Comparison of ENCODE assay signal across 8 cellular contexts in the genomic region with DNA sequence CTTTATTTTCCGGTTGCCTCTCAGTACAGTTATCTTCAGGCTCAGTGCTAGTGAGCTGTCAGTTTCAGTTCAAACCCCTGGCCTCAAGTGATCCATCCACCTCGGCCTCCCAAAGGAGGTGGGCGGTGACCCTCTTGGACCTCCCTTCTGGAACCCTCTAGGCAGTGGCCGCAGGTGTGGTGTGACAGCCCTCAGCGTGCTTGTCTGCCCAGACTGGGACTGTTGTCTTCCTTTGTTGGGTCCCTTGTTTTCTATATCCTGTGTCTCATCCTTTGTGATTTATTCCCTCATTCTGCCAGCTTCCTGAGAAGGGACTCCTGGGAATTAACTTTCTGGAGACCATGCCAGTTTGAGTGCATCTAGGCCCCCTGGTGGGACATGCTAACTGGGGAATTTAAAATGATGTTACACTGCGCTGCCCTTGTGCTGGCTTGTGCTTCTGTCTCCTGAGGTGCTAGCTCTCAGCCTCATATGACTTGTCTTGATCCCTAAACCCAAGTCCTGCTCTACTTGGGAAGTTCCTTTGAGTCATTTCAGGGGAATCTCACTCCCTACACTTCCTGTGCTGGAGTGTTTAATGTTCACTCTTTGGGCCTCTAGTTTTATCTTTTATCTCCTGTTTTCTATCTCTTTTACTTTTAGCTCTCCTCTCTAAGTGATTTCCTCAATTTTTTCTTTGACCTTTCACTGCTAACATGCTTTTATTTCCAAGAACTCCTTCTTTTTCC. TPM values are rescaled to one million over a fixed set of nuclear protein-coding genes. Genes with fewer than 3 reads are reported as not detected.
DNase-seq lines count a peak whose midpoint lies in the region; ATAC-seq and TF ChIP-seq lines count a peak whose summit lies in the region.

No MANE protein-coding gene starts in this region.

- no peak for ATAC-seq in GM21619 (IDR thresholded peaks at IDR 0.05; ENCODE audit: unreplicated experiment)

- H3K4me1 ChIP-seq in mesodermal cell (ENCODE audit: control insufficient read depth, insufficient read depth, low read length, poor library complexity, severe bottlenecking) (peaks cover 71% of the 10 kb centered on the region), sigmoid colon (peaks cover under 1 to 71% (median 54%) of the 10 kb centered on the region in 4 donors)

- H3K36me3 ChIP-seq in mesodermal cell (ENCODE audit: control insufficient read depth, insufficient read depth, low read length) (peaks cover 62% of the 10 kb centered on the region), sigmoid colon (peaks cover 0 to 24% (median 8%) of the 10 kb centered on the region in 4 donors)

- in situ Hi-C loops in astrocyte of the spinal cord (cut with HindIII; ENCODE audit: low sequenced_read_pairs), result no loop called here

- H3K9me3 ChIP-seq in mesodermal cell (ENCODE audit: control insufficient read depth, low read length) (peaks cover 3% of the 10 kb centered on the region), sigmoid colon (no peaks in the 10 kb centered on the region)

- TF ChIP-seq POLR2A in sigmoid colon (IDR thresholded peaks at IDR 0.05), result no peak

- 86% methylated on average over 6 of the region's 6 CpGs for WGBS in mesodermal cell (ENCODE audit: insufficient coverage in 2 of 2), 2 experiments
- 89 to 93% methylated on average over 6 of the region's 6 CpGs for WGBS in sigmoid colon, 2 donors

- TF ChIP-seq CTCF in astrocyte of the spinal cord (IDR thresholded peaks at IDR 0.05; ENCODE audit: low read depth, low read length), result peak; percentile 7
- no peak for TF ChIP-seq CTCF in sigmoid colon (IDR thresholded peaks at IDR 0.05)

- H3K27me3 ChIP-seq in sigmoid colon, result no peaks in the 10 kb centered on the region

- peak; percentile 52 for DNase-seq in AG20443 (ENCODE audit: low spot score)
- DNase-seq in HK-2 (ENCODE audit: unreplicated experiment), result peak; percentile 58
- peak; percentile 70 for DNase-seq in astrocyte of the spinal cord (ENCODE audit: low read depth, low spot score)
- no peak for DNase-seq in pons (ENCODE audit: low spot score)
- no peak for DNase-seq in sigmoid colon
- DNase-seq in NCI-H2171 (lab: John Stamatoyannopoulos, UW), result no peak

- no peak overlapping the region for H3K4me3 ChIP-seq in astrocyte of the spinal cord (ENCODE audit: low read depth, low read length)
- H3K4me3 ChIP-seq in mesodermal cell (ENCODE audit: extremely low read depth, insufficient read depth, low read length, poor library complexity, severe bottlenecking), result no peak overlapping the region
- H3K4me3 ChIP-seq in sigmoid colon, result no peak overlapping the region

- H3K27ac ChIP-seq in mesodermal cell (ENCODE audit: low read depth, low read length, severe bottlenecking) (peak overlapping the region; percentile 60), sigmoid colon (peak overlapping the region in 1 of 4 donors; percentile 41)

- TF ChIP-seq EP300 in sigmoid colon (IDR thresholded peaks at IDR 0.05), result no peak

- intact Hi-C loops in sigmoid colon (cut with DNase I), result no loop called here

RNA-seq across cellular contexts. Expression of a gene that starts 19.4 kb away (rescaled TPM):
- 83.8 TPM for polyA plus RNA-seq in mesodermal cell (2013, experiment 1 of 2)
- 71.0 TPM for polyA plus RNA-seq in mesodermal cell (2013, experiment 2 of 2)
- total RNA-seq in sigmoid colon, result 10 to 100 TPM; 26.4 to 75.3 (median 34.9) TPM
- 10 to 100 TPM; 25.8 to 86.8 (median 37.5) TPM for polyA plus RNA-seq in sigmoid colon

RNA-seq across cellular contexts. Expression of a gene that starts 31.2 kb away (rescaled TPM):
- polyA plus RNA-seq in mesodermal cell (2013, experiment 1 of 2), result 17.7 TPM
- polyA plus RNA-seq in mesodermal cell (2013, experiment 2 of 2), result 17.0 TPM
- 10 to 100 TPM; 26.4 to 39.6 (median 32.7) TPM for total RNA-seq in sigmoid colon
- 10 to 100 TPM in 1 of 3 donors, 1 to 10 TPM in 2; 5.4 to 14.0 (median 6.0) TPM for polyA plus RNA-seq in sigmoid colon

Comparison
In these comparisons a context has a peak if more than half of its experiments do, and no peak if none do; other contexts are left out.
1. DNase-seq: peak in AG20443 (single experiment), HK-2 (single experiment) and astrocyte of the spinal cord (single experiment); none in pons (single experiment), sigmoid colon (single experiment) and NCI-H2171 (single experiment).